ENCODE assay signal across 22 cellular contexts in the genomic region with DNA sequence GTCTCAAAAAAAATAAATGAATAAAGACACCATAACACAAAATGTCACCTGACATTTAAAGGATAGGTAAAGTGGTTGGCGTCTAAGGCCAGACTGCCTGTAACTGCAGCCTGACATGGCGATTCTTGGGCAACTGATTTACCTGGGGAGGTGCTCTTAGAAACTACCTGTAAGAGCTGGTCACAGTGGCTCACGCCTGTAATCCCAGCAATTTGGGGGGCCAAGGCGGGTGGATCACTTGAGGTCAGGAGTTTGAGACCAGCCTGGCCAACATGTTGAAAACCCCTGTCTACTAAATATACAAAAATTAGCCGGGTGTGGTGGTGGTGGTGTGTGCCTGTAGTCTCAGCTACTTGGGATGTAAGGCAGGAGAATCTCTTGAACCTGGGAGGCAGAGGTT. TPM values are rescaled to one million over a fixed set of nuclear protein-coding genes. Genes with fewer than 3 reads are reported as not detected.
DNase-seq lines count a peak whose midpoint lies in the region; ATAC-seq, FAIRE-seq and TF ChIP-seq lines count a peak whose summit lies in the region.
"Had no signal": no experiment of that assay in that cellular context is flagged by ENCODE, and none has a peak within 500 bp of the region (broad histone marks: within the 10 kb centered on the region; RNA-seq: fewer than 3 reads in every experiment).

No MANE protein-coding gene starts in this region.

- no peak for TF ChIP-seq RAD21 in A549 (conservative IDR thresholded peaks at IDR 0.05 in 1 of 2, IDR thresholded peaks at IDR 0.05 in 1 of 2)

- H3K27ac Mint-ChIP-seq in activated naive CD4-positive, alpha-beta T cell treated with anti-CD3 and anti-CD28 coated beads, Interleukin-2, amount 50 U/mL, for 24 hours: peak overlapping the region; percentile 23
- peak overlapping the region; percentile 62 for H3K27ac Mint-ChIP-seq in stimulated activated naive B cell treated with anti-CD40 and anti-IgM and Interleukin-4, amounts not matched to agents 10 μg/mL and 1 μg/mL and 100 μg/mL, for 72 hours
- H3K27ac Mint-ChIP-seq: B cell; CD4-positive, alpha-beta T cell; CD8-positive, alpha-beta T cell had no signal

- no peak for FAIRE-seq in A549 (lab: Jason Lieb, UNC)
- FAIRE-seq: A204.1, D721Med, G401.6, GM12891, GM19239 had no signal

- ATAC-seq in A549 (peak; percentile 7 to 40; a peak in 2 of 6 replicates), HG03196 (IDR thresholded peaks at IDR 0.05; ENCODE audit: unreplicated experiment) (no peak)
- ATAC-seq in stimulated activated naive B cell treated with anti-CD40 and anti-IgM and Interleukin-4, amounts not matched to agents 10 μg/mL and 1 μg/mL and 100 μg/mL, for 72 hours (replicated peaks): no peak
- ATAC-seq: CD8-positive, alpha-beta T cell had no signal

- no peak overlapping the region for H3K4me3 Mint-ChIP-seq in activated naive CD4-positive, alpha-beta T cell treated with anti-CD3 and anti-CD28 coated beads, Interleukin-2, amount 50 U/mL, for 24 hours
- H3K4me3 Mint-ChIP-seq in stimulated activated naive B cell treated with anti-CD40 and anti-IgM and Interleukin-4, amounts not matched to agents 10 μg/mL and 1 μg/mL and 100 μg/mL, for 72 hours: no peak overlapping the region
- H3K4me3 Mint-ChIP-seq: B cell; CD4-positive, alpha-beta T cell; CD8-positive, alpha-beta T cell had no signal

- TF ChIP-seq CTCF in A549 (IDR thresholded peaks at IDR 0.05): no peak

- no peak overlapping the region for H3K4me3 ChIP-seq in A549
- H3K4me3 ChIP-seq: BLaER1 treated with 17β-estradiol and CSF1 and Interleukin-3, amounts not matched to agents 10 nM and 100 nM had no signal

- no peak for TF ChIP-seq POLR2A in A549 (IDR thresholded peaks at IDR 0.05; ENCODE audit: low read length)

- H3K9me3 Mint-ChIP-seq in activated naive CD4-positive, alpha-beta T cell treated with anti-CD3 and anti-CD28 coated beads, Interleukin-2, amount 50 U/mL, for 24 hours: no peaks in the 10 kb centered on the region
- no peaks in the 10 kb centered on the region for H3K9me3 Mint-ChIP-seq in stimulated activated naive B cell treated with anti-CD40 and anti-IgM and Interleukin-4, amounts not matched to agents 10 μg/mL and 1 μg/mL and 100 μg/mL, for 72 hours
- H3K9me3 Mint-ChIP-seq: CD4-positive, alpha-beta T cell; CD8-positive, alpha-beta T cell had no signal

- WGBS in A549 (ENCODE audit: missing lambda C conversion rate): 89% methylated on average over 5 of the region's 5 CpGs

- no peak for TF ChIP-seq EP300 in A549 (IDR thresholded peaks at IDR 0.05)

- peaks cover 6% of the 10 kb centered on the region for H3K36me3 Mint-ChIP-seq in activated naive CD4-positive, alpha-beta T cell treated with anti-CD3 and anti-CD28 coated beads, Interleukin-2, amount 50 U/mL, for 24 hours
- H3K36me3 Mint-ChIP-seq in stimulated activated naive B cell treated with anti-CD40 and anti-IgM and Interleukin-4, amounts not matched to agents 10 μg/mL and 1 μg/mL and 100 μg/mL, for 72 hours: peaks cover 3 to 20% of the 10 kb centered on the region in 2 donors

- no peak for DNase-seq in activated naive CD4-positive, alpha-beta T cell (lab: John Stamatoyannopoulos, UW)
- no peak for DNase-seq in A549 (ENCODE audit: low read depth in 1 of 2, low spot score in 1 of 2)
- DNase-seq in stimulated activated naive B cell treated with anti-CD40 and anti-IgM and Interleukin-4, amounts not matched to agents 10 μg/mL and 1 μg/mL and 100 μg/mL, for 72 hours: no peak
- no peak for DNase-seq in Kasumi-1 (lab: John Stamatoyannopoulos, UW)
- DNase-seq: 8988T; AML-193; Caco-2; Calu3; CD4-positive, alpha-beta T cell; CD8-positive, alpha-beta T cell; DMS79 treated with DMSO at 0.1 percent for 48 hours; GF-D8 had no signal

- POLR2A ChIA-PET in A549 (lab: Yijun Ruan, JAX): no interaction called here

- CTCF ChIA-PET in A549 (lab: Yijun Ruan, JAX): interaction anchor here (0.6 to 3.9 kb wide), 4 partner anchors 9 to 340 kb away, joined by 3 to 24 read pairs (median 3); no protein-coding TSS in a partner anchor

- H3K27me3 Mint-ChIP-seq in activated naive CD4-positive, alpha-beta T cell treated with anti-CD3 and anti-CD28 coated beads, Interleukin-2, amount 50 U/mL, for 24 hours: no peaks in the 10 kb centered on the region
- H3K27me3 Mint-ChIP-seq in stimulated activated naive B cell treated with anti-CD40 and anti-IgM and Interleukin-4, amounts not matched to agents 10 μg/mL and 1 μg/mL and 100 μg/mL, for 72 hours: no peaks in the 10 kb centered on the region
- H3K27me3 Mint-ChIP-seq: B cell; CD4-positive, alpha-beta T cell had no signal

- H3K4me1 ChIP-seq in A549: peaks cover 2% of the 10 kb centered on the region; the same call in 1 of the 3 replicates
- H3K4me1 ChIP-seq: Caco-2 had no signal

- H3K4me1 Mint-ChIP-seq in activated naive CD4-positive, alpha-beta T cell treated with anti-CD3 and anti-CD28 coated beads, Interleukin-2, amount 50 U/mL, for 24 hours: peaks cover 11% of the 10 kb centered on the region
- H3K4me1 Mint-ChIP-seq in stimulated activated naive B cell treated with anti-CD40 and anti-IgM and Interleukin-4, amounts not matched to agents 10 μg/mL and 1 μg/mL and 100 μg/mL, for 72 hours: peaks cover 2 to 5% of the 10 kb centered on the region in 2 donors

- no peak overlapping the region for H3K4me2 ChIP-seq in A549
- H3K4me2 ChIP-seq: BLaER1 treated with 17β-estradiol and CSF1 and Interleukin-3, amounts not matched to agents 10 nM and 100 nM had no signal

- no peak overlapping the region for H3K27ac ChIP-seq in A549
- H3K27ac ChIP-seq: BLaER1 treated with 17β-estradiol and CSF1 and Interleukin-3, amounts not matched to agents 10 nM and 100 nM; C4-2B had no signal

- H3K9me3 ChIP-seq in A549: no peaks in the 10 kb centered on the region
- H3K9me3 ChIP-seq: Caco-2 had no signal

TF ChIP-seq in A549, 52 proteins besides CTCF, POLR2A, EP300 and RAD21:
- TF ChIP-seq JUN (IDR thresholded peaks at IDR 0.05): no peak
- TF ChIP-seq CBX8 (IDR thresholded peaks at IDR 0.05): no peak
- TF ChIP-seq, protein P1, sequence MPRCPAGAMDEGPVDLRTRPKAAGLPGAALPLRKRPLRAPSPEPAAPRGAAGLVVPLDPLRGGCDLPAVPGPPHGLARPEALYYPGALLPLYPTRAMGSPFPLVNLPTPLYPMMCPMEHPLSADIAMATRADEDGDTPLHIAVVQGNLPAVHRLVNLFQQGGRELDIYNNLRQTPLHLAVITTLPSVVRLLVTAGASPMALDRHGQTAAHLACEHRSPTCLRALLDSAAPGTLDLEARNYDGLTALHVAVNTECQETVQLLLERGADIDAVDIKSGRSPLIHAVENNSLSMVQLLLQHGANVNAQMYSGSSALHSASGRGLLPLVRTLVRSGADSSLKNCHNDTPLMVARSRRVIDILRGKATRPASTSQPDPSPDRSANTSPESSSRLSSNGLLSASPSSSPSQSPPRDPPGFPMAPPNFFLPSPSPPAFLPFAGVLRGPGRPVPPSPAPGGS (IDR thresholded peaks at IDR 0.05): no peak
- no peak for TF ChIP-seq ZFP36 (IDR thresholded peaks at IDR 0.05; ENCODE audit: borderline replicate concordance, partially characterized antibody)
- TF ChIP-seq ESRRA (IDR thresholded peaks at IDR 0.05; ENCODE audit: borderline replicate concordance, low read length): no peak
- TF ChIP-seq BHLHE40 (IDR thresholded peaks at IDR 0.05; ENCODE audit: low read depth, low read length): no peak
- TF ChIP-seq EHF (CRISPR knock-in tag; IDR thresholded peaks at IDR 0.05): no peak
- TF ChIP-seq JUNB (IDR thresholded peaks at IDR 0.05): no peak

RNA-seq across cellular contexts. Expression of a gene that starts 8.4 kb away (rescaled TPM):
- polyA plus RNA-seq in A549 (2011; rRNA removed) (2,693 and 2,889 TPM in 2 replicates), A549 (2017; fragmentation: RNase III; extraction: RNeasy Plus Mini Kit Qiagen cat#74134 plus additional on column Dnase treatment) (1,572 to 1,776 TPM (median 1,661 TPM) in 3 replicates)
- 1,349 and 1,454 TPM in 2 replicates for polyA plus RNA-seq in A549 (2012; cell fraction: cytosol; rRNA removed)
- 377 and 674 TPM in 2 replicates for polyA plus RNA-seq in A549 (2012; cell fraction: nucleus; rRNA removed)
- polyA minus RNA-seq in A549 (2011; rRNA and poly(A)+ RNA removed): 507 and 753 TPM in 2 replicates

RNA-seq across cellular contexts. Expression of a gene that starts 17.7 kb away (rescaled TPM):
- polyA plus RNA-seq in A549 (2011; rRNA removed) (111 and 194 TPM in 2 replicates), A549 (2017; fragmentation: RNase III; extraction: RNeasy Plus Mini Kit Qiagen cat#74134 plus additional on column Dnase treatment) (73.1 to 78.6 TPM (median 77.1 TPM) in 3 replicates)
- polyA plus RNA-seq in A549 (2012; cell fraction: cytosol; rRNA removed): 40.4 and 45.9 TPM in 2 replicates
- polyA plus RNA-seq in A549 (2012; cell fraction: nucleus; rRNA removed): 26.5 and 32.2 TPM in 2 replicates
- 73.8 and 78.2 TPM in 2 replicates for polyA minus RNA-seq in A549 (2011; rRNA and poly(A)+ RNA removed)

RNA-seq across cellular contexts. Expression of a gene that starts 18.8 kb away (rescaled TPM):
- 14.7 and 21.4 TPM in 2 replicates for polyA plus RNA-seq in A549 (2011; rRNA removed)
- 14.7 and 16.5 TPM in 2 replicates for polyA plus RNA-seq in A549 (2012; cell fraction: cytosol; rRNA removed)
- 46.1 and 61.5 TPM in 2 replicates for polyA plus RNA-seq in A549 (2012; cell fraction: nucleus; rRNA removed)
- polyA plus RNA-seq in A549 (2017; fragmentation: RNase III; extraction: RNeasy Plus Mini Kit Qiagen cat#74134 plus additional on column Dnase treatment): 8.5 to 9.9 TPM (median 9.8 TPM) in 3 replicates
- polyA minus RNA-seq in A549 (2011; rRNA and poly(A)+ RNA removed): 37.6 and 41.5 TPM in 2 replicates

Comparison
In these comparisons a context has a peak if more than half of its experiments do, and no peak if none do; other contexts are left out.
1. ATAC-seq: peak in A549 (2 of 2); none in stimulated activated naive B cell treated with anti-CD40 and anti-IgM and Interleukin-4, amounts not matched to agents 10 μg/mL and 1 μg/mL and 100 μg/mL, for 72 hours (0 of 2) and HG03196 (single experiment).